ENCODE assay signal across 19 cellular contexts in the genomic region with DNA sequence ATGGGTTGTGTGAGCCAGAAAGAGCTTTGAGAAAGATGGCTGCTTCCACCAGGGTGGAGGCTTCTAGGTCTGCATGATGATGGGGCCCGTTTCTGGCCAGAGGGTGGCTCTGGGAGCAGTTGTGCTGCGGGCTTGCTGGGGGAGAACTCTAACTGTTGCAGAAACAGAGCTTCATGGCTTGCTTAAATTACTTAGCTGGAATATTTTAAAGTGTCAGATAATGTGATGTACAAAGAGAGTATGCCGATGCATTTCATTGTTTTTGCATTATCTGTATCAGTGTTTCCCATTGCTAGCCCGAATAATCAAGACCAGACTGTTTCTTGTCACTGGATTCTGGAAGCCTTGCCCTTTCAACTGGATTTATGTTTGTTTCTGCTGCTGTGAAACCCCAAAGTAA. TPM values are rescaled to one million over a fixed set of nuclear protein-coding genes. Genes with fewer than 3 reads are reported as not detected.
DNase-seq lines count a peak whose midpoint lies in the region; ATAC-seq, FAIRE-seq and TF ChIP-seq lines count a peak whose summit lies in the region.
"Had no signal": no experiment of that assay in that cellular context is flagged by ENCODE, and none has a peak within 500 bp of the region (broad histone marks: within the 10 kb centered on the region; RNA-seq: fewer than 3 reads in every experiment).

No MANE protein-coding gene starts in this region.

- H3K27ac Mint-ChIP-seq in naive thymus-derived CD8-positive, alpha-beta T cell = peak overlapping the region in 1 of 10 donors; percentile 57

- no peak overlapping the region for H3K56ac ChIP-seq in H1 (replicated peaks; ENCODE audit: insufficient read length, low read depth, low read length)

- no peaks in the 10 kb centered on the region for H3K27me3 Mint-ChIP-seq in naive thymus-derived CD8-positive, alpha-beta T cell

- H3K79me1 ChIP-seq in H1 (ENCODE audit: low read depth, low read length) = no peaks in the 10 kb centered on the region

- no peak overlapping the region for H2BK5ac ChIP-seq in H1 (ENCODE audit: low read depth, low read length)

- H3K23me2 ChIP-seq in H1 (ENCODE audit: low read depth, low read length) = no peaks in the 10 kb centered on the region

- H3K36me3 ChIP-seq in BE2C (peaks cover 9% of the 10 kb centered on the region), H1 (ENCODE audit: control insufficient read depth in 2 of 4, insufficient read depth in 4 of 4, low read length in 3 of 4) (peaks cover 0 to 9% (median 2%) of the 10 kb centered on the region in 4 experiments; a peak in 6 of 8 replicates)

- no peak overlapping the region for H3K14ac ChIP-seq in H1 (ENCODE audit: insufficient read length)

- H3K27me3 ChIP-seq in BE2C (no peaks in the 10 kb centered on the region), H1 (replicated peaks in 1 of 4; ENCODE audit: control insufficient read depth in 3 of 4, extremely low read depth in 1 of 4, insufficient read depth in 3 of 4, low read length in 3 of 4) (no peaks in the 10 kb centered on the region; a peak in 1 of 7 replicates)

- H2AFZ ChIP-seq in H1 (ENCODE audit: low read length) = no peak overlapping the region
- H2AFZ ChIP-seq: GM23248 had no signal

- TF ChIP-seq CTCF in BE2C (IDR thresholded peaks at IDR 0.05; ENCODE audit: low read depth, low read length) (peak; percentile 29; the same call in 1 of the 2 replicates), H1 (IDR thresholded peaks at IDR 0.05; ENCODE audit: control extremely low read depth in 1 of 3, insufficient read depth in 1 of 3, low read depth in 1 of 3, low read length in 3 of 3) (no peak)

- H3K18ac ChIP-seq in H1 (ENCODE audit: extremely low read depth, low read length) = no peak overlapping the region

- H2BK20ac ChIP-seq in H1 (ENCODE audit: low read length) = no peak overlapping the region

- no peaks in the 10 kb centered on the region; a peak in 1 of 4 replicates for H3K79me2 ChIP-seq in H1 (ENCODE audit: control insufficient read depth in 1 of 2, insufficient read depth in 2 of 2, low read length in 2 of 2)

- H3K9me3 ChIP-seq in BE2C (no peaks in the 10 kb centered on the region), H1 (ENCODE audit: insufficient read depth in 2 of 2, low read depth in 1 of 2, low read length in 1 of 2) (no peaks in the 10 kb centered on the region)

- no peak overlapping the region for H2AK5ac ChIP-seq in H1 (ENCODE audit: low read depth, low read length)

- H3K9me3 Mint-ChIP-seq in naive thymus-derived CD8-positive, alpha-beta T cell = no peaks in the 10 kb centered on the region

- TF ChIP-seq POLR2A in H1 (IDR thresholded peaks at IDR 0.05; ENCODE audit: control extremely low read depth in 1 of 2, low read depth in 2 of 2, low read length in 2 of 2) = no peak

- POLR2A ChIA-PET in H1 (lab: Charles Lee; ENCODE audit: partially characterized antibody) = interaction anchor here (0.6 kb wide), 1 partner anchor 429 kb away, joined by 3 read pairs; no protein-coding TSS in a partner anchor
- POLR2A ChIA-PET in naive thymus-derived CD8-positive, alpha-beta T cell (lab: Charles Lee) = no interaction called here

- H4K8ac ChIP-seq in H1 (ENCODE audit: extremely low read depth, insufficient read depth, low read length) = no peak overlapping the region

- H3K4me2 ChIP-seq in H1 (ENCODE audit: insufficient read depth in 1 of 2, low read depth in 2 of 2, low read length in 2 of 2) = no peak overlapping the region

- no peak overlapping the region for H2BK15ac ChIP-seq in H1 (ENCODE audit: low read length)

- 0 out of 4 replicates have a peak, but pooled peaks of 1 of the 2 experiments have one; percentile 6 for TF ChIP-seq RAD21 in H1 (IDR thresholded peaks at IDR 0.05 in 1 of 2, conservative IDR thresholded peaks at IDR 0.05 in 1 of 2; ENCODE audit: low read depth in 2 of 2, low read length in 2 of 2)

- WGBS in H1 (ENCODE audit: extremely low coverage in 1 of 2, insufficient coverage in 1 of 2, insufficient read length in 1 of 2, insufficient replicate concordance in 2 of 2, low coverage in 1 of 2, low lambda C conversion rate in 2 of 2, missing lambda C conversion rate in 1 of 2), 2 experiments = 92% methylated on average over 4 of the region's 4 CpGs; no CpG with 5 or more reads in 1 of the 2 experiments

- in situ Hi-C loops in G401 (cut with HindIII; ENCODE audit: low sequenced_read_pairs) (no loop called here), SK-MEL-5 (cut with HindIII; ENCODE audit: low pct_unique_long_range_greater_than_20kb, low sequenced_read_pairs) (no loop called here)

- H3K4me1 Mint-ChIP-seq in naive thymus-derived CD8-positive, alpha-beta T cell = peaks cover 7 to 19% (median 12%) of the 10 kb centered on the region in 4 donors

- peaks cover 0 to 18% (median 4%) of the 10 kb centered on the region in 3 donors for H3K36me3 Mint-ChIP-seq in naive thymus-derived CD8-positive, alpha-beta T cell

- H3K4me3 ChIP-seq in BE2C (ENCODE audit: low read depth, low read length) (no peak overlapping the region), H1 (ENCODE audit: extremely low read depth in 1 of 4, insufficient read depth in 2 of 4, low read depth in 3 of 4, low read length in 4 of 4) (no peak overlapping the region)
- H3K4me3 ChIP-seq: GM23248 had no signal

- DNase-seq in BE2C (peak; percentile 30), G401 (ENCODE audit: low spot score) (peak; percentile 19), SK-MEL-5 (ENCODE audit: low read depth, low spot score) (peak; percentile 28), H1 (ENCODE audit: low read depth in 1 of 2, low spot score in 2 of 2) (no peak), SIG-M5 (lab: John Stamatoyannopoulos, UW) (no peak), NCI-H526 (lab: John Stamatoyannopoulos, UW) (no peak)
- no peak for DNase-seq in naive thymus-derived CD8-positive, alpha-beta T cell
- DNase-seq: C1 segment of cervical spinal cord, DMS79 treated with DMSO at 0.1 percent for 48 hours, GM23248, KG1, NCI-H1694 treated with DMSO at 0.1 percent for 48 hours, NCI-H2107, NCI-H446 treated with DMSO at 0.1 percent for 48 hours, Right ventricle myocardium superior had no signal

- CTCF ChIA-PET in H1 (lab: Charles Lee; ENCODE audit: partially characterized antibody) = interaction anchor here (0.6 to 1.5 kb wide), 7 partner anchors 10 to 1832 kb away, joined by 3 to 4 read pairs (median 3); partner anchors contain the start of gene OTOF

- no peak for ATAC-seq in naive thymus-derived CD8-positive, alpha-beta T cell
- ATAC-seq in HG03571 (IDR thresholded peaks at IDR 0.05; ENCODE audit: unreplicated experiment) = no peak

- peaks cover 0 to 1% of the 10 kb centered on the region in 2 experiments for H4K20me1 ChIP-seq in H1 (replicated peaks in 1 of 2; ENCODE audit: control insufficient read depth in 1 of 2, insufficient read depth in 2 of 2, low read length in 2 of 2)

- no peak overlapping the region for H3K9ac ChIP-seq in H1 (replicated peaks in 1 of 4; ENCODE audit: extremely low read depth in 1 of 4, low read depth in 3 of 4, low read length in 3 of 4)
- H3K9ac ChIP-seq: GM23248 had no signal

- H3K27ac ChIP-seq in H1 (ENCODE audit: low read depth, low read length) = no peak overlapping the region
- H3K27ac ChIP-seq: GM23248 had no signal

- no peak overlapping the region for H4K5ac ChIP-seq in H1 (ENCODE audit: insufficient read length, low read depth, low read length)

- no peak overlapping the region for H3K4me3 Mint-ChIP-seq in naive thymus-derived CD8-positive, alpha-beta T cell

- no peak overlapping the region for H4K91ac ChIP-seq in H1 (replicated peaks; ENCODE audit: insufficient read length, low read length)

- H3K4me1 ChIP-seq in BE2C = peaks cover 7% of the 10 kb centered on the region; the same call in 1 of the 2 replicates
- H3K4me1 ChIP-seq in H1 (replicated peaks in 1 of 4; ENCODE audit: control insufficient read depth in 3 of 4, insufficient read depth in 4 of 4, low read length in 3 of 4) = peaks cover 0 to 2% (median 0%) of the 10 kb centered on the region in 4 experiments; a peak in 1 of 7 replicates

- no peak for TF ChIP-seq EP300 in H1 (IDR thresholded peaks at IDR 0.05; ENCODE audit: borderline replicate concordance in 1 of 2, low read depth in 2 of 2, low read length in 2 of 2)

- no peak overlapping the region for H3K4ac ChIP-seq in H1 (replicated peaks; ENCODE audit: insufficient read length, low read depth, low read length)

- H2BK12ac ChIP-seq in H1 (ENCODE audit: low read depth, low read length) = no peak overlapping the region

- FAIRE-seq in H1 (lab: Jason Lieb, UNC) = no peak
- FAIRE-seq: D721Med had no signal

- no peak overlapping the region for H2BK120ac ChIP-seq in H1 (replicated peaks; ENCODE audit: low read depth, low read length)

- no peak overlapping the region for H3K23ac ChIP-seq in H1 (ENCODE audit: insufficient read length)

RNA-seq across cellular contexts. Expression of gene DRC1, which starts 6.3 kb away (rescaled TPM):
- polyA plus RNA-seq in BE2C (2012; ENCODE audit: insufficient read depth, insufficient read length, low read depth) = 0.31 TPM
- not detected in 2 replicates for total RNA-seq in G401 (2014; rRNA removed; shearing (Covaris generic))
- not detected in 2 replicates for total RNA-seq in SK-MEL-5 (2014; rRNA removed; shearing (Covaris generic))
- polyA plus RNA-seq in SK-MEL-5 (2015; cell fraction: cytosol; rRNA removed) = not detected in 2 replicates
- not detected in 2 replicates for polyA plus RNA-seq in SK-MEL-5 (2015; cell fraction: nucleus; rRNA removed)
- total RNA-seq in H1 (2021; fragmentation: NEBNext Ultra II Directional; extraction: Animal tissue kit (Norgen Biotek cat#: 25700)) = not detected in 2 replicates
- polyA plus RNA-seq in H1 (2011; rRNA removed) = 0.08 and 0.11 TPM in 2 replicates
- 0.14 TPM for polyA plus RNA-seq in H1 (2011; cell fraction: cytosol; rRNA removed)
- polyA plus RNA-seq in H1 (2011; cell fraction: nucleus; rRNA removed) = 0.04 TPM
- polyA plus RNA-seq in H1 (2012, experiment 1 of 2) = 0.23 to 0.42 TPM (median 0.31 TPM) in 3 of 4 replicates, not detected in the other
- not detected for polyA plus RNA-seq in H1 (2012, experiment 2 of 2)
- 0.04 TPM for polyA plus RNA-seq in H1 (2013, experiment 1 of 2)
- polyA plus RNA-seq in H1 (2013, experiment 2 of 2) = 0.02 TPM
- polyA minus RNA-seq in H1 (2011; rRNA and poly(A)+ RNA removed) = not detected in 2 replicates
- not detected for polyA minus RNA-seq in H1 (2011; cell fraction: cytosol; rRNA and poly(A)+ RNA removed)
- not detected for polyA minus RNA-seq in H1 (2011; cell fraction: nucleus; rRNA and poly(A)+ RNA removed)
- not detected for total RNA-seq in naive thymus-derived CD8-positive, alpha-beta T cell
- not detected for polyA plus RNA-seq in naive thymus-derived CD8-positive, alpha-beta T cell
- total RNA-seq: GM23248; OCI-LY7; Right ventricle myocardium superior; T-helper 1 cell treated with Interleukin-12 subunit alpha and Interleukin-12 subunit beta and Interleukin-4 antibody, amounts not matched to agents 30 ng/mL and 1 ng/mL, for 36 hours had no signal
- polyA plus RNA-seq: GM23248 had no signal

RNA-seq across cellular contexts. Expression of gene ADGRF3, which starts 48.8 kb away (rescaled TPM):
- 0.12 TPM for polyA plus RNA-seq in BE2C (2012; ENCODE audit: insufficient read depth, insufficient read length, low read depth)
- 0.47 TPM in 1 of 2 replicates, not detected in the other for total RNA-seq in G401 (2014; rRNA removed; shearing (Covaris generic))
- 0.05 TPM in 1 of 2 replicates, not detected in the other for total RNA-seq in SK-MEL-5 (2014; rRNA removed; shearing (Covaris generic))
- polyA plus RNA-seq in SK-MEL-5 (2015; cell fraction: cytosol; rRNA removed) = not detected in 2 replicates
- 0.15 TPM in 1 of 2 replicates, not detected in the other for polyA plus RNA-seq in SK-MEL-5 (2015; cell fraction: nucleus; rRNA removed)
- total RNA-seq in H1 (2021; fragmentation: NEBNext Ultra II Directional; extraction: Animal tissue kit (Norgen Biotek cat#: 25700)) = 0.69 and 0.75 TPM in 2 replicates
- polyA plus RNA-seq in H1 (2011; rRNA removed) = 0.31 and 0.54 TPM in 2 replicates
- 0.28 TPM for polyA plus RNA-seq in H1 (2011; cell fraction: cytosol; rRNA removed)
- 2.2 TPM for polyA plus RNA-seq in H1 (2011; cell fraction: nucleus; rRNA removed)
- 0.83 to 2.3 TPM (median 0.95 TPM) in 4 replicates for polyA plus RNA-seq in H1 (2012, experiment 1 of 2)
- 0.22 TPM for polyA plus RNA-seq in H1 (2012, experiment 2 of 2)
- polyA plus RNA-seq in H1 (2013, experiment 1 of 2) = 0.67 TPM
- polyA plus RNA-seq in H1 (2013, experiment 2 of 2) = 0.31 TPM
- 0.54 and 1.2 TPM in 2 replicates for polyA minus RNA-seq in H1 (2011; rRNA and poly(A)+ RNA removed)
- not detected for polyA minus RNA-seq in H1 (2011; cell fraction: cytosol; rRNA and poly(A)+ RNA removed)
- polyA minus RNA-seq in H1 (2011; cell fraction: nucleus; rRNA and poly(A)+ RNA removed) = 0.30 TPM
- total RNA-seq in naive thymus-derived CD8-positive, alpha-beta T cell = 1 to 10 TPM; 1.5 TPM
- 1 to 10 TPM in 1 of 3 donors, under 1 TPM in 2; 0.09 to 1.2 (median 0.13) TPM for polyA plus RNA-seq in naive thymus-derived CD8-positive, alpha-beta T cell
- total RNA-seq: GM23248 had no signal

RNA-seq across cellular contexts. Expression of gene SELENOI, which starts 49.5 kb away (rescaled TPM):
- polyA plus RNA-seq in BE2C (2012; ENCODE audit: insufficient read depth, insufficient read length, low read depth) = 15.4 TPM
- 9.2 and 15.2 TPM in 2 replicates for total RNA-seq in G401 (2014; rRNA removed; shearing (Covaris generic))
- total RNA-seq in SK-MEL-5 (2014; rRNA removed; shearing (Covaris generic)) = 48.0 and 50.4 TPM in 2 replicates
- polyA plus RNA-seq in SK-MEL-5 (2015; cell fraction: cytosol; rRNA removed) = 25.6 and 36.5 TPM in 2 replicates
- polyA plus RNA-seq in SK-MEL-5 (2015; cell fraction: nucleus; rRNA removed) = 20.4 and 21.0 TPM in 2 replicates
- 54.8 and 63.8 TPM in 2 replicates for total RNA-seq in H1 (2021; fragmentation: NEBNext Ultra II Directional; extraction: Animal tissue kit (Norgen Biotek cat#: 25700))
- 15.9 and 22.2 TPM in 2 replicates for polyA plus RNA-seq in H1 (2011; rRNA removed)
- 12.4 TPM for polyA plus RNA-seq in H1 (2011; cell fraction: cytosol; rRNA removed)
- 16.6 TPM for polyA plus RNA-seq in H1 (2011; cell fraction: nucleus; rRNA removed)
- polyA plus RNA-seq in H1 (2012, experiment 1 of 2) = 10.4 to 21.8 TPM (median 16.9 TPM) in 4 replicates
- polyA plus RNA-seq in H1 (2012, experiment 2 of 2) = 1.2 TPM
- 33.6 TPM for polyA plus RNA-seq in H1 (2013, experiment 1 of 2)
- 35.8 TPM for polyA plus RNA-seq in H1 (2013, experiment 2 of 2)
- polyA minus RNA-seq in H1 (2011; rRNA and poly(A)+ RNA removed) = 175 and 199 TPM in 2 replicates
- 20.9 TPM for polyA minus RNA-seq in H1 (2011; cell fraction: cytosol; rRNA and poly(A)+ RNA removed)
- polyA minus RNA-seq in H1 (2011; cell fraction: nucleus; rRNA and poly(A)+ RNA removed) = 44.0 TPM
- 10 to 100 TPM; 20.7 to 21.5 TPM for total RNA-seq in naive thymus-derived CD8-positive, alpha-beta T cell
- polyA plus RNA-seq in naive thymus-derived CD8-positive, alpha-beta T cell = 1 to 10 TPM; 2.6 to 4.6 (median 4.0) TPM

Comparison
In these comparisons a context has a peak if more than half of its experiments do, and no peak if none do; other contexts are left out.
1. DNase-seq: peak in BE2C (single experiment), G401 (single experiment) and SK-MEL-5 (single experiment); none in H1 (0 of 2), naive thymus-derived CD8-positive, alpha-beta T cell (0 of 10), SIG-M5 (single experiment) and NCI-H526 (0 of 2).